ENCODE assay signal across 19 cellular contexts in genomic region chr1:11880181-11880575, GRCh38. TPM values are rescaled to one million over a fixed set of nuclear protein-coding genes. Genes with fewer than 3 reads are reported as not detected.
DNase-seq lines count a peak whose midpoint lies in the region; ATAC-seq and TF ChIP-seq lines count a peak whose summit lies in the region.
"Had no signal": no experiment of that assay in that cellular context is flagged by ENCODE, and none has a peak within 500 bp of the region (broad histone marks: within the 10 kb centered on the region; RNA-seq: fewer than 3 reads in every experiment).

No MANE protein-coding gene starts in this region.

- intact Hi-C loops in gastrocnemius medialis (cut with DNase I; ENCODE audit: low total_unique reads) = loop anchor here (5.0 kb wide), 1 partner anchor 78 kb away; no protein-coding TSS in a partner anchor
- intact Hi-C loops in MCF 10A (cut with micrococcal nuclease) = no loop called here

- H3K27me3 Mint-ChIP-seq in MCF 10A (ENCODE audit: insufficient read depth, unreplicated experiment) = peaks cover 47% of the 10 kb centered on the region

- POLR2A ChIA-PET in MCF 10A (lab: Yijun Ruan, JAX) = interaction anchor here (0.6 kb wide), 1 partner anchor 182 kb away, joined by 3 read pairs; no protein-coding TSS in a partner anchor

- in situ Hi-C loops in gastrocnemius medialis (cut with MboI; ENCODE audit: low sequenced_read_pairs in 4 of 4) = no loop called here

- CTCF ChIA-PET in MCF 10A (lab: Yijun Ruan, JAX) = interaction anchor here (1.0 kb wide), 1 partner anchor 88 kb away, joined by 4 read pairs; no protein-coding TSS in a partner anchor

- TF ChIP-seq CTCF in right atrium auricular region (IDR thresholded peaks at IDR 0.05) (no peak), gastrocnemius medialis (IDR thresholded peaks at IDR 0.05 in 4 of 5, conservative IDR thresholded peaks at IDR 0.05 in 1 of 5) (peak in 2 of 5 experiments; percentile 21 to 36), MCF 10A (IDR thresholded peaks at IDR 0.05; ENCODE audit: unreplicated experiment) (no peak)

- peaks cover 0 to 78% of the 10 kb centered on the region in 2 donors for H3K4me1 ChIP-seq in right atrium auricular region
- H3K4me1 ChIP-seq in gastrocnemius medialis = peaks cover 37 to 59% of the 10 kb centered on the region in 2 donors

- H3K9me3 ChIP-seq in right atrium auricular region (no peaks in the 10 kb centered on the region), gastrocnemius medialis (no peaks in the 10 kb centered on the region)
- H3K9me3 ChIP-seq: SK-N-SH had no signal

- H3K9me3 Mint-ChIP-seq in MCF 10A (ENCODE audit: unreplicated experiment) = no peaks in the 10 kb centered on the region
- H3K9me3 Mint-ChIP-seq: CD14-positive monocyte had no signal

- H3K4me3 Mint-ChIP-seq in MCF 10A (ENCODE audit: unreplicated experiment) = no peak overlapping the region
- H3K4me3 Mint-ChIP-seq: CD14-positive monocyte had no signal

- H3K27me3 ChIP-seq in H7 (ENCODE audit: control insufficient read depth, insufficient read depth, low read length) (no peaks in the 10 kb centered on the region), right atrium auricular region (no peaks in the 10 kb centered on the region), gastrocnemius medialis (no peaks in the 10 kb centered on the region)

- H3K36me3 Mint-ChIP-seq in MCF 10A (ENCODE audit: insufficient read depth, unreplicated experiment) = no peaks in the 10 kb centered on the region
- H3K36me3 Mint-ChIP-seq: CD14-positive monocyte had no signal

- H3K36me3 ChIP-seq in H7 (replicated peaks; ENCODE audit: control insufficient read depth, insufficient read depth, low read length) (no peaks in the 10 kb centered on the region), right atrium auricular region (no peaks in the 10 kb centered on the region), gastrocnemius medialis (no peaks in the 10 kb centered on the region)

- H3K27ac ChIP-seq in right atrium auricular region (peak overlapping the region; percentile 88 to 94), gastrocnemius medialis (peak overlapping the region; percentile 71 to 97 (median 84))

- peak in 1 of 2 donors; percentile 31 for TF ChIP-seq POLR2A in gastrocnemius medialis (IDR thresholded peaks at IDR 0.05)

- H3K4me3 ChIP-seq in H7 (ENCODE audit: insufficient read depth, low read depth, low read length) (no peak overlapping the region), right atrium auricular region (no peak overlapping the region), gastrocnemius medialis (no peak overlapping the region)

- ATAC-seq in gastrocnemius medialis (peak; percentile 57 to 60), HG03520 (IDR thresholded peaks at IDR 0.05; ENCODE audit: unreplicated experiment) (no peak)
- ATAC-seq: HCT116, Panc1 had no signal

- DNase-seq in D341Med (ENCODE audit: low spot score) = peak; percentile 10
- DNase-seq in H7 = peak; percentile 58
- no peak for DNase-seq in right atrium auricular region (ENCODE audit: low spot score)
- DNase-seq in gastrocnemius medialis = peak; percentile 78 to 85
- no peak for DNase-seq in T-helper 9 cell
- no peak for DNase-seq in MCF 10A (ENCODE audit: unreplicated experiment)
- DNase-seq: ACHN, AML-193, GF-D8, MV-4-11, NCI-H1930, NCI-H2171, NCI-H446, SK-N-SH had no signal

- BruUV-seq in MCF 10A (replicated peaks; lab: Mats Ljungman, UMichigan) = no TSS peak

- no peak overlapping the region for H3K27ac Mint-ChIP-seq in MCF 10A (ENCODE audit: low read depth, unreplicated experiment)

- no peaks in the 10 kb centered on the region for H3K4me1 Mint-ChIP-seq in MCF 10A (ENCODE audit: insufficient read depth, unreplicated experiment)

RNA-seq across cellular contexts. Expression of gene NPPB, which starts 21.4 kb away (rescaled TPM):
- total RNA-seq in H7 (2014; rRNA removed; shearing (Covaris generic)) = 1.5 and 20.3 TPM in 2 replicates
- total RNA-seq in right atrium auricular region (over 10,000 TPM in 1 of 2 donors, 1,000 to 10,000 TPM in 1; 1,081 to 10,488 TPM), gastrocnemius medialis (not detected), MCF 10A (2022) (not detected in 2 replicates)

RNA-seq across cellular contexts. Expression of gene NPPA, which starts 32.6 kb away (rescaled TPM):
- total RNA-seq in H7 (2014; rRNA removed; shearing (Covaris generic)) = 0.85 TPM in 1 of 2 replicates, not detected in the other
- total RNA-seq in right atrium auricular region (over 10,000 TPM; 98,870 to 132,613 TPM), gastrocnemius medialis (1 to 10 TPM in 2 of 4 donors, under 1 TPM in 1, not detected in 1; 0.53 to 4.2 (median 1.9) TPM), MCF 10A (2022) (not detected in 2 replicates)
- total RNA-seq: Daoy had no signal

RNA-seq across cellular contexts. Expression of gene KIAA2013, which starts 46.0 kb away (rescaled TPM):
- total RNA-seq in H7 (2014; rRNA removed; shearing (Covaris generic)) = 105 and 113 TPM in 2 replicates
- total RNA-seq in right atrium auricular region (10 to 100 TPM; 70.8 to 73.2 TPM), gastrocnemius medialis (100 to 1,000 TPM in 1 of 4 donors, 10 to 100 TPM in 3; 71.0 to 126 (median 85.1) TPM), MCF 10A (2022) (20.4 and 24.3 TPM in 2 replicates)

RNA-seq across cellular contexts. Expression of gene PLOD1, which starts 54.3 kb away (rescaled TPM):
- 90.7 and 103 TPM in 2 replicates for total RNA-seq in H7 (2014; rRNA removed; shearing (Covaris generic))
- total RNA-seq in right atrium auricular region (10 to 100 TPM; 56.1 to 58.1 TPM), gastrocnemius medialis (10 to 100 TPM; 23.9 to 66.5 (median 54.8) TPM), MCF 10A (2022) (47.2 and 48.2 TPM in 2 replicates)

Comparison
In these comparisons a context has a peak if more than half of its experiments do, and no peak if none do; other contexts are left out.
1. DNase-seq: peak in D341Med (single experiment), H7 (single experiment) and gastrocnemius medialis (2 of 2); none in right atrium auricular region (single experiment), T-helper 9 cell (single experiment) and MCF 10A (single experiment).
2. RNA of gene NPPB, which starts 21.4 kb away (total RNA-seq): 1,081 to 10,488 TPM in right atrium auricular region; 1.5 to 20.3 TPM in H7, not detected in gastrocnemius medialis and not detected in MCF 10A; every median in the first group is over 10 times any median in the second.
3. RNA of gene NPPA, which starts 32.6 kb away (total RNA-seq): 98,870 to 132,613 TPM in right atrium auricular region; 0.53 to 4.2 TPM in gastrocnemius medialis, 0.85 TPM in H7 and not detected in MCF 10A; every median in the first group is over 1,000 times any median in the second.